Comparison of ENCODE assay signal across 1 cellular context in genomic region chr22:23192558-23192957, GRCh38.
TF ChIP-seq lines count a peak whose summit lies in the region.

No MANE protein-coding gene starts in this region.

TF ChIP-seq in H1, 55 proteins besides CTCF, POLR2A, EP300 and RAD21:
- TF ChIP-seq CEBPB (IDR thresholded peaks at IDR 0.05; ENCODE audit: low read depth, low read length) (no peak), GABPA (IDR thresholded peaks at IDR 0.05; ENCODE audit: borderline replicate concordance, insufficient read depth, low read length) (no peak), SRF (IDR thresholded peaks at IDR 0.05; ENCODE audit: low read depth, low read length) (no peak), SP2 (IDR thresholded peaks at IDR 0.05; ENCODE audit: low read length) (no peak), JUND (IDR thresholded peaks at IDR 0.05; ENCODE audit: low read length) (no peak), SIRT6 (IDR thresholded peaks at IDR 0.05; ENCODE audit: low read length) (no peak)
